ENCODE assay signal across 23 cellular contexts in genomic region chr17:48630009-48630924, GRCh38. TPM values are rescaled to one million over a fixed set of nuclear protein-coding genes. Genes with fewer than 3 reads are reported as not detected.
DNase-seq lines count a peak whose midpoint lies in the region; ATAC-seq and TF ChIP-seq lines count a peak whose summit lies in the region.
"Had no signal": no experiment of that assay in that cellular context is flagged by ENCODE, and none has a peak within 500 bp of the region (broad histone marks: within the 10 kb centered on the region; RNA-seq: fewer than 3 reads in every experiment).

No MANE protein-coding gene starts in this region.

- peaks cover under 1% of the 10 kb centered on the region for H3K23me2 ChIP-seq in H9 (ENCODE audit: insufficient read length, low read depth, low read length, poor library complexity, severe bottlenecking)

- ATAC-seq in HG02678 (IDR thresholded peaks at IDR 0.05; ENCODE audit: unreplicated experiment), result no peak
- no peak for ATAC-seq in GM19324 (IDR thresholded peaks at IDR 0.05; ENCODE audit: low FRiP score, unreplicated experiment)
- ATAC-seq: A549; CD8-positive, alpha-beta T cell; Right ventricle myocardium inferior had no signal

- no peak overlapping the region for H3K23ac ChIP-seq in H9 (ENCODE audit: insufficient read length, low read depth, low read length)

- H3K9me3 ChIP-seq in H9 (ENCODE audit: control insufficient read depth, low read depth, low read length) (no peaks in the 10 kb centered on the region), endodermal cell (ENCODE audit: control insufficient read depth, low read length) (peaks cover 7% of the 10 kb centered on the region)
- H3K9me3 ChIP-seq: A549 had no signal

- intact Hi-C loops in CD14-positive monocyte (cut with micrococcal nuclease), result no loop called here

- H2AK5ac ChIP-seq in H9 (ENCODE audit: insufficient read length, low read length), result no peak overlapping the region

- no peak overlapping the region for H2BK20ac ChIP-seq in H9 (ENCODE audit: low read depth, low read length, poor library complexity, severe bottlenecking)

- WGBS in H9 (ENCODE audit: extremely low coverage, insufficient read length, low lambda C conversion rate), result no CpG with 5 or more reads among the region's 15 CpGs
- 38 to 41% methylated on average over 6 to 14 of the region's 15 CpGs for WGBS in endodermal cell (ENCODE audit: insufficient coverage in 1 of 2, insufficient read length in 1 of 2), 2 experiments

- H2BK5ac ChIP-seq in H9 (ENCODE audit: insufficient read length, low read length), result no peak overlapping the region

- H3K4me3 Mint-ChIP-seq in CD14-positive monocyte (peak overlapping the region in 1 of 2 donors; percentile 76), H9 (no peak overlapping the region), endodermal cell (no peak overlapping the region), nephron progenitor cell (peak overlapping the region; percentile 99)
- H3K4me3 Mint-ChIP-seq: CD8-positive, alpha-beta T cell; HFFc6 had no signal

- H3K27ac ChIP-seq in H9 (ENCODE audit: insufficient read length, low read depth, low read length) (no peak overlapping the region), endodermal cell (ENCODE audit: low read depth, low read length) (no peak overlapping the region)
- H3K27ac ChIP-seq: A549, HL-60 had no signal

- no peak overlapping the region for H4K5ac ChIP-seq in H9 (ENCODE audit: insufficient read length, low read depth, low read length)

- H3K79me2 ChIP-seq in H9 (ENCODE audit: insufficient read depth, low read length), result no peaks in the 10 kb centered on the region

- no peak overlapping the region for H2BK15ac ChIP-seq in H9 (ENCODE audit: low read depth, low read length)

- no peaks in the 10 kb centered on the region for H3K36me3 ChIP-seq in endodermal cell (ENCODE audit: control insufficient read depth, insufficient read depth, low read length)

- DNase-seq in CD14-positive monocyte (ENCODE audit: low spot score), result peak; percentile 3
- peak; percentile 23 for DNase-seq in H9
- peak; percentile 35 for DNase-seq in endodermal cell
- DNase-seq in nephron progenitor cell, result peak; percentile 23
- no peak for DNase-seq in SW480 (ENCODE audit: low spot score)
- DNase-seq in NCI-H2081 (lab: John Stamatoyannopoulos, UW), result no peak
- DNase-seq: CD8-positive, alpha-beta T cell; DMS53; EL; HFFc6; NCI-H1694 treated with DMSO at 0.1 percent for 48 hours; NCI-H2107; NCI-H2227 treated with DMSO at 0.1 percent for 48 hours; NCI-H510A treated with DMSO at 0.1 percent for 48 hours; NCI-H774 had no signal

- H3K18ac ChIP-seq in H9 (ENCODE audit: insufficient read length, low read depth, low read length), result no peak overlapping the region

- H3K27me3 Mint-ChIP-seq in CD14-positive monocyte (ENCODE audit: low read depth in 3 of 3) (peaks cover 91 to 98% (median 98%) of the 10 kb centered on the region in 3 donors), H9 (ENCODE audit: low read depth) (peaks cover 100% of the 10 kb centered on the region), endodermal cell (ENCODE audit: insufficient read depth) (peaks cover 100% of the 10 kb centered on the region), nephron progenitor cell (ENCODE audit: low read depth, poor library complexity) (peaks cover 11% of the 10 kb centered on the region)

- no peak overlapping the region for H2BK12ac ChIP-seq in H9 (ENCODE audit: insufficient read length, low read depth, low read length)

- H2AFZ ChIP-seq in H9 (ENCODE audit: low read length), result no peak overlapping the region

- H3K79me1 ChIP-seq in H9 (ENCODE audit: insufficient read depth, low read depth, low read length, poor library complexity, severe bottlenecking), result no peaks in the 10 kb centered on the region

- H2BK120ac ChIP-seq in H9 (ENCODE audit: low read depth, low read length, poor library complexity, severe bottlenecking), result no peak overlapping the region

- H3T11ph ChIP-seq in H9 (ENCODE audit: low read length), result no peak overlapping the region

- no peak overlapping the region for H4K91ac ChIP-seq in H9 (ENCODE audit: insufficient read length, low read depth, low read length)

- H3K4me2 ChIP-seq in H9 (ENCODE audit: insufficient read depth, insufficient read length, low read length), result no peak overlapping the region
- H3K4me2 ChIP-seq: A549 had no signal

- no peaks in the 10 kb centered on the region for H4K20me1 ChIP-seq in H9 (ENCODE audit: control insufficient read depth, insufficient read depth, insufficient read length)

- H3K4ac ChIP-seq in H9 (ENCODE audit: low read depth, low read length), result no peak overlapping the region

- no peak overlapping the region for H3K4me3 ChIP-seq in endodermal cell (ENCODE audit: low read length)
- H3K4me3 ChIP-seq: A549 had no signal

- no peak overlapping the region for H3K27ac Mint-ChIP-seq in CD14-positive monocyte
- no peak overlapping the region for H3K27ac Mint-ChIP-seq in H9
- no peak overlapping the region for H3K27ac Mint-ChIP-seq in endodermal cell
- peak overlapping the region; percentile 99 for H3K27ac Mint-ChIP-seq in nephron progenitor cell
- H3K27ac Mint-ChIP-seq: CD8-positive, alpha-beta T cell; HFFc6 had no signal

- H3K9ac ChIP-seq in H9 (ENCODE audit: extremely low read depth, insufficient read length, low read length) (no peak overlapping the region), endodermal cell (ENCODE audit: extremely low read depth, low read length, poor library complexity, severe bottlenecking) (no peak overlapping the region)

- H3K27me3 ChIP-seq in H9 (ENCODE audit: insufficient read depth, low read length), result peaks cover 99% of the 10 kb centered on the region
- peaks cover 100% of the 10 kb centered on the region for H3K27me3 ChIP-seq in endodermal cell (ENCODE audit: control insufficient read depth, insufficient read depth, low read length, poor library complexity, severe bottlenecking)

- TF ChIP-seq CTCF in CD14-positive monocyte (IDR thresholded peaks at IDR 0.05) (no peak), H9 (conservative IDR thresholded peaks at IDR 0.05) (no peak), endodermal cell (conservative IDR thresholded peaks at IDR 0.05) (no peak), nephron progenitor cell (IDR thresholded peaks at IDR 0.05) (no peak)

- H3K36me3 Mint-ChIP-seq in CD14-positive monocyte, result peaks cover 0 to 3% of the 10 kb centered on the region in 2 donors
- H3K36me3 Mint-ChIP-seq in H9 (ENCODE audit: insufficient read depth in 1 of 3, low read depth in 3 of 3), result peaks cover 0 to 1% (median 0%) of the 10 kb centered on the region in 3 experiments; a peak in 2 of 7 replicates
- H3K36me3 Mint-ChIP-seq in endodermal cell (ENCODE audit: low read depth), result no peaks in the 10 kb centered on the region
- H3K36me3 Mint-ChIP-seq in nephron progenitor cell (ENCODE audit: low read depth), result peaks cover 20% of the 10 kb centered on the region
- H3K36me3 Mint-ChIP-seq: CD8-positive, alpha-beta T cell had no signal

- no peak overlapping the region for H4K8ac ChIP-seq in H9 (replicated peaks; ENCODE audit: insufficient read length, low read depth, low read length)

- H3K4me1 ChIP-seq in H9 (ENCODE audit: insufficient read depth, low read length), result no peaks in the 10 kb centered on the region; the same call in none of the 2 replicates
- no peaks in the 10 kb centered on the region for H3K4me1 ChIP-seq in endodermal cell (ENCODE audit: control insufficient read depth, insufficient read depth, low read length)

- no peak overlapping the region for H3K14ac ChIP-seq in H9 (ENCODE audit: insufficient read depth, low read length)

- no peak overlapping the region for H3K56ac ChIP-seq in H9 (ENCODE audit: insufficient read length, low read depth, low read length)

- H3K9me3 Mint-ChIP-seq in CD14-positive monocyte (peaks cover 0 to 14% (median 11%) of the 10 kb centered on the region in 7 donors), H9 (peaks cover 4 to 17% of the 10 kb centered on the region in 2 experiments), endodermal cell (peaks cover 2% of the 10 kb centered on the region), nephron progenitor cell (no peaks in the 10 kb centered on the region)
- H3K9me3 Mint-ChIP-seq: CD8-positive, alpha-beta T cell; HFFc6 had no signal

- H3K4me1 Mint-ChIP-seq in CD14-positive monocyte (peaks cover 8% of the 10 kb centered on the region), H9 (peaks cover 7 to 13% of the 10 kb centered on the region in 2 experiments), endodermal cell (peaks cover 1% of the 10 kb centered on the region), nephron progenitor cell (peaks cover 76% of the 10 kb centered on the region)

RNA-seq across cellular contexts. Expression of gene HOXB9, which starts 4.1 kb away (rescaled TPM):
- not detected for polyA plus RNA-seq in CD14-positive monocyte
- total RNA-seq in H9 (2021) (not detected in 2 replicates), endodermal cell (not detected)
- polyA plus RNA-seq in endodermal cell (2013, experiment 1 of 2), result 45.1 TPM
- 30.1 TPM for polyA plus RNA-seq in endodermal cell (2013, experiment 2 of 2)
- total RNA-seq: CD8-positive, alpha-beta T cell; HFFc6; OCI-LY7; Right ventricle myocardium inferior had no signal
- polyA plus RNA-seq: BJ had no signal

RNA-seq across cellular contexts. Expression of gene HOXB8, which starts 15.2 kb away (rescaled TPM):
- polyA plus RNA-seq in CD14-positive monocyte, result not detected
- total RNA-seq in H9 (2021) (not detected in 2 replicates), endodermal cell (not detected)
- polyA plus RNA-seq in endodermal cell (2013, experiment 1 of 2), result 10.3 TPM
- polyA plus RNA-seq in endodermal cell (2013, experiment 2 of 2), result 7.2 TPM
- total RNA-seq: CD8-positive, alpha-beta T cell; HFFc6; OCI-LY7; Right ventricle myocardium inferior had no signal
- polyA plus RNA-seq: BJ had no signal

RNA-seq across cellular contexts. Expression of gene HOXB7, which starts 19.4 kb away (rescaled TPM):
- not detected for polyA plus RNA-seq in CD14-positive monocyte
- total RNA-seq in H9 (2021) (not detected in 2 replicates), endodermal cell (not detected)
- 5.6 TPM for polyA plus RNA-seq in endodermal cell (2013, experiment 1 of 2)
- polyA plus RNA-seq in endodermal cell (2013, experiment 2 of 2), result 6.0 TPM
- total RNA-seq: HFFc6 had no signal
- polyA plus RNA-seq: BJ had no signal

RNA-seq across cellular contexts. Expression of gene HOXB6, which starts 25.5 kb away (rescaled TPM):
- polyA plus RNA-seq in CD14-positive monocyte, result not detected
- not detected in 2 replicates for total RNA-seq in H9 (2021)
- not detected for total RNA-seq in endodermal cell
- polyA plus RNA-seq in endodermal cell (2013, experiment 1 of 2), result 14.4 TPM
- 10.0 TPM for polyA plus RNA-seq in endodermal cell (2013, experiment 2 of 2)
- total RNA-seq: HFFc6, OCI-LY7 had no signal
- polyA plus RNA-seq: BJ had no signal

RNA-seq across cellular contexts. Expression of gene HOXB5, which starts 36.7 kb away (rescaled TPM):
- polyA plus RNA-seq in CD14-positive monocyte, result not detected
- total RNA-seq in H9 (2021) (not detected in 2 replicates), endodermal cell (not detected)
- 5.3 TPM for polyA plus RNA-seq in endodermal cell (2013, experiment 1 of 2)
- polyA plus RNA-seq in endodermal cell (2013, experiment 2 of 2), result 2.5 TPM
- total RNA-seq: CD8-positive, alpha-beta T cell; HFFc6; OCI-LY7; Right ventricle myocardium inferior; SK-MEL-5 had no signal
- polyA plus RNA-seq: BJ had no signal

Comparison
In these comparisons a context has a peak if more than half of its experiments do, and no peak if none do; other contexts are left out.
1. DNase-seq: peak in CD14-positive monocyte (single experiment), H9 (single experiment), endodermal cell (single experiment) and nephron progenitor cell (single experiment); none in SW480 (single experiment) and NCI-H2081 (0 of 2).